Comparison of ENCODE assay signal across 8 cellular contexts in the genomic region with DNA sequence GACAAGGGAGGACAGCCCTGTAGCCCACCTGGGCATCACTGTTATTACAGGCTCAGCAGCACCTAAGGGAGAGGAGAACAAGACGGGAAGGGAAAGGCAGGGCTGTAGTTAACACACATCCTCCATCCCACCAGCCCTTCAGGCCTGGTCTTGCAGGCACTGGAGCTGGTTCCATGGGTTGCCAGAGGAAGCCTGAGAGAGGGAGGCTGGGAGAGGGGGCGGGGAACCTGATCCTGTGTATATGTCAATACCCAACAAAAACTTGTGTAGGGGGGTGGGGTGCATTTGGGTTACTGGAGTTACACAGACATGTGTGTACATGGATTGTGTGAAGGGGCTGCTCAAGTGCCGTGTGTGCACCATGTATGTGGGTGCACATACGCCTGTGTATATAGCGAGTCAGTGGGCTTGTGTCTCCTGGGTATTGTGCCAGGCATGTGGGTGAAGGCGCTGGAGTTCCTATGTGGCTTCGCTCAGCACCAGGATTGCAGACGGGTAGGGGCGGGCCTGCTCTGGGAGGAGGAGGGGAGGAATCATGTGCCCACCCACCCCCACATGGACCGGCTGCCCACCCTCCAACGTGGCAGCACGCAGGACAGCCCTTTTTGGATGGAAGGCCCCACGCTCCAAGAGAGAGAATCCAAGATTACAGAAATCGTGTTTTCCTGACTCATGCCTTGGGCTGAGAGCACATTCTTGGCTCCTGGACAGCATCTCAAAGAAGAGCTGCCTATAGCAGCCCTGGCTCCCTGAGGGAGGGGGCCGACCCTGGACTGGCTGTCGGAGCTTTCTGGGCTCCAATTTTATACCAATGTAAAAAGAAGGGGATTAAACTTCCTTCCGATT. TPM values are rescaled to one million over a fixed set of nuclear protein-coding genes. Genes with fewer than 3 reads are reported as not detected.
DNase-seq lines count a peak whose midpoint lies in the region; ATAC-seq, FAIRE-seq and TF ChIP-seq lines count a peak whose summit lies in the region.

No MANE protein-coding gene starts in this region.

- peaks cover 5 to 33% of the 10 kb centered on the region in 2 donors for H3K4me1 ChIP-seq in lung (ENCODE audit: control insufficient read depth in 2 of 2, insufficient read depth in 2 of 2, low read length in 2 of 2)
- H3K4me1 ChIP-seq in tibial nerve, result peaks cover 0 to 88% (median 56%) of the 10 kb centered on the region in 4 donors

- peak; percentile 12 to 78 for TF ChIP-seq EP300 in tibial nerve (IDR thresholded peaks at IDR 0.05)

- intact Hi-C loops in CD4-positive, alpha-beta T cell (cut with DNase I, micrococcal nuclease), result no loop called here

- H3K27me3 Mint-ChIP-seq in CD4-positive, alpha-beta T cell, result no peaks in the 10 kb centered on the region
- H3K27me3 Mint-ChIP-seq in activated T-helper 17 cell treated with anti-CD3 and anti-CD28 coated beads, Interleukin-2, amount 50 U/mL, for 72 hours, result no peaks in the 10 kb centered on the region

- peak; percentile 9 for FAIRE-seq in HTR-8/SVneo (lab: Jason Lieb, UNC)

- DNase-seq in HTR-8/SVneo (ENCODE audit: insufficient read length, low spot score) (peak; percentile 58), lung (ENCODE audit: low spot score) (peak; percentile 78), tibial nerve (ENCODE audit: low spot score in 2 of 2) (peak in 1 of 2 donors; percentile 53), UCSD-AML1 (lab: John Stamatoyannopoulos, UW; ENCODE audit: unreplicated experiment) (no peak)
- no peak for DNase-seq in CD4-positive, alpha-beta T cell
- DNase-seq in activated CD4-positive, CD25-positive, alpha-beta regulatory T cell (lab: John Stamatoyannopoulos, UW), result no peak

- POLR2A ChIA-PET in CD4-positive, alpha-beta T cell (lab: Charles Lee), result no interaction called here

- no peaks in the 10 kb centered on the region for H3K9me3 Mint-ChIP-seq in CD4-positive, alpha-beta T cell
- H3K9me3 Mint-ChIP-seq in activated T-helper 17 cell treated with anti-CD3 and anti-CD28 coated beads, Interleukin-2, amount 50 U/mL, for 72 hours, result no peaks in the 10 kb centered on the region

- H3K27ac Mint-ChIP-seq in CD4-positive, alpha-beta T cell, result no peak overlapping the region
- H3K27ac Mint-ChIP-seq in activated T-helper 17 cell treated with anti-CD3 and anti-CD28 coated beads, Interleukin-2, amount 50 U/mL, for 72 hours, result no peak overlapping the region

- no peak for TF ChIP-seq POLR2A in tibial nerve (IDR thresholded peaks at IDR 0.05)

- TF ChIP-seq CTCF in lung (IDR thresholded peaks at IDR 0.05; ENCODE audit: control extremely low read depth, extremely low read depth) (no peak), tibial nerve (IDR thresholded peaks at IDR 0.05) (no peak)
- no peak for TF ChIP-seq CTCF in CD4-positive, alpha-beta T cell (IDR thresholded peaks at IDR 0.05)

- H3K9me3 ChIP-seq in lung (ENCODE audit: control insufficient read depth in 2 of 2, insufficient read depth in 1 of 2, low read length in 1 of 2), result no peaks in the 10 kb centered on the region
- H3K9me3 ChIP-seq in tibial nerve, result no peaks in the 10 kb centered on the region
- H3K9me3 ChIP-seq in CD4-positive, alpha-beta T cell (ENCODE audit: control insufficient read depth, low read length), result no peaks in the 10 kb centered on the region

- 48 to 74% methylated on average over 16 to 17 of the region's 17 CpGs for WGBS in lung, 2 donors
- 18 to 25% methylated on average over 17 of the region's 17 CpGs for WGBS in tibial nerve, 2 donors

- CTCF ChIA-PET in CD4-positive, alpha-beta T cell (lab: Charles Lee), result no interaction called here

- peak overlapping the region; percentile 89 for H3K27ac ChIP-seq in cingulate gyrus (ENCODE audit: low read depth, low read length)
- H3K27ac ChIP-seq in lung (ENCODE audit: low read depth in 1 of 2, low read length in 1 of 2), result peak overlapping the region; percentile 79 to 95
- H3K27ac ChIP-seq in tibial nerve, result peak overlapping the region; percentile 77 to 99 (median 88)
- H3K27ac ChIP-seq in CD4-positive, alpha-beta T cell (ENCODE audit: low read depth, low read length), result no peak overlapping the region

- H3K36me3 ChIP-seq in lung (ENCODE audit: control insufficient read depth in 2 of 2, insufficient read depth in 2 of 2, low read length in 2 of 2) (no peaks in the 10 kb centered on the region), tibial nerve (no peaks in the 10 kb centered on the region)

- H3K4me3 Mint-ChIP-seq in CD4-positive, alpha-beta T cell, result no peak overlapping the region
- H3K4me3 Mint-ChIP-seq in activated T-helper 17 cell treated with anti-CD3 and anti-CD28 coated beads, Interleukin-2, amount 50 U/mL, for 72 hours, result no peak overlapping the region

- peaks cover 21% of the 10 kb centered on the region for H3K4me1 Mint-ChIP-seq in CD4-positive, alpha-beta T cell (ENCODE audit: low read depth)
- no peaks in the 10 kb centered on the region for H3K4me1 Mint-ChIP-seq in activated T-helper 17 cell treated with anti-CD3 and anti-CD28 coated beads, Interleukin-2, amount 50 U/mL, for 72 hours

- H3K4me3 ChIP-seq in lung (no peak overlapping the region), tibial nerve (peak overlapping the region in 1 of 4 donors; percentile 24)

- no peaks in the 10 kb centered on the region for H3K27me3 ChIP-seq in lung (ENCODE audit: control insufficient read depth, insufficient read depth)
- no peaks in the 10 kb centered on the region for H3K27me3 ChIP-seq in tibial nerve
- H3K27me3 ChIP-seq in CD4-positive, alpha-beta T cell (ENCODE audit: control insufficient read depth, insufficient read depth, low read length), result no peaks in the 10 kb centered on the region

- ATAC-seq in lung (ENCODE audit: insufficient read depth, low FRiP score), result peak; percentile 19
- ATAC-seq in CD4-positive, alpha-beta T cell (ENCODE audit: poor library complexity), result no peak
- ATAC-seq in activated T-helper 17 cell treated with anti-CD3 and anti-CD28 coated beads, Interleukin-2, amount 50 U/mL, for 72 hours (replicated peaks), result no peak

- H3K36me3 Mint-ChIP-seq in CD4-positive, alpha-beta T cell (ENCODE audit: low read depth), result peaks cover 12% of the 10 kb centered on the region
- no peaks in the 10 kb centered on the region for H3K36me3 Mint-ChIP-seq in activated T-helper 17 cell treated with anti-CD3 and anti-CD28 coated beads, Interleukin-2, amount 50 U/mL, for 72 hours (ENCODE audit: low read depth)

RNA-seq across cellular contexts. Expression of a gene that starts 4.2 kb away (rescaled TPM):
- total RNA-seq in lung (100 to 1,000 TPM; 234 to 585 TPM), tibial nerve (100 to 1,000 TPM; 151 to 358 (median 184) TPM)
- polyA plus RNA-seq in lung, result 100 to 1,000 TPM; 112 to 340 TPM
- 1 to 10 TPM; 3.5 to 4.1 TPM for total RNA-seq in CD4-positive, alpha-beta T cell
- total RNA-seq in activated T-helper 17 cell treated with anti-CD3 and anti-CD28 coated beads, Interleukin-2, amount 50 U/mL, for 72 hours, result 10 to 100 TPM in 1 of 2 donors, 1 to 10 TPM in 1; 8.8 to 10.2 TPM

RNA-seq across cellular contexts. Expression of a gene that starts 32.1 kb away (rescaled TPM):
- total RNA-seq in lung, result 10 to 100 TPM; 15.9 to 24.7 TPM
- polyA plus RNA-seq in lung, result 1 to 10 TPM; 6.2 to 8.2 TPM
- total RNA-seq in tibial nerve, result 100 to 1,000 TPM in 2 of 4 donors, 10 to 100 TPM in 2; 92.2 to 122 (median 101) TPM
- total RNA-seq in CD4-positive, alpha-beta T cell, result 100 to 1,000 TPM in 1 of 2 experiments, 10 to 100 TPM in 1; 91.6 to 101 TPM
- total RNA-seq in activated T-helper 17 cell treated with anti-CD3 and anti-CD28 coated beads, Interleukin-2, amount 50 U/mL, for 72 hours, result 10 to 100 TPM; 26.8 to 54.2 TPM

Comparison
In these comparisons a context has a peak if more than half of its experiments do, and no peak if none do; other contexts are left out.
1. DNase-seq: peak in HTR-8/SVneo (single experiment) and lung (single experiment); none in CD4-positive, alpha-beta T cell (0 of 10), UCSD-AML1 (single experiment) and activated CD4-positive, CD25-positive, alpha-beta regulatory T cell (0 of 4).
2. RNA of a gene that starts 4.2 kb away (total RNA-seq): 234 to 585 TPM in lung and 151 to 358 TPM in tibial nerve; 8.8 to 10.2 TPM in activated T-helper 17 cell treated with anti-CD3 and anti-CD28 coated beads, Interleukin-2, amount 50 U/mL, for 72 hours and 3.5 to 4.1 TPM in CD4-positive, alpha-beta T cell; every median in the first group is over 10 times any median in the second.